Comparison of ENCODE assay signal across 12 cellular contexts in genomic region chr14:105498430-105499255, GRCh38.
DNase-seq lines count a peak whose midpoint lies in the region; TF ChIP-seq lines count a peak whose summit lies in the region.
"Had no signal": no experiment of that assay in that cellular context is flagged by ENCODE, and none has a peak within 500 bp of the region (broad histone marks: within the 10 kb centered on the region; RNA-seq: fewer than 3 reads in every experiment).

No MANE protein-coding gene starts in this region.

- intact Hi-C loops in posterior cingulate gyrus (cut with DNase I) = no loop called here

- peak; percentile 14 for DNase-seq in GM06990 (ENCODE audit: extremely low read depth, insufficient read length)
- DNase-seq in WERI-Rb-1 = peak; percentile 71
- peak; percentile 58 for DNase-seq in islet precursor cell
- peak in 7 of 10 donors; percentile 31 to 93 (median 68) for DNase-seq in posterior cingulate gyrus
- no peak for DNase-seq in NCI-H1417 treated with DMSO at 0.1 percent for 48 hours (lab: John Stamatoyannopoulos, UW)
- no peak for DNase-seq in NK-92 treated with Interleukin-12 subunit alpha and Interleukin-12 subunit beta, amount 100 ng/mL, for 24 hours (lab: John Stamatoyannopoulos, UW)
- no peak for DNase-seq in NCI-H748 (lab: John Stamatoyannopoulos, UW; ENCODE audit: unreplicated experiment)
- no peak for DNase-seq in DMS79 (lab: John Stamatoyannopoulos, UW)
- DNase-seq: dermis blood vessel endothelial cell; NCI-H2171; stimulated activated CD4-positive, alpha-beta T cell treated with anti-CD3 and anti-CD28 coated beads, Interleukin-4, amount 100 ng/mL, for 4 hours; stimulated activated naive CD4-positive, alpha-beta T cell had no signal

- peak overlapping the region; percentile 92 for H3K27ac ChIP-seq in WERI-Rb-1

- H3K27me3 ChIP-seq in GM06990 (replicated peaks; ENCODE audit: control insufficient read depth, insufficient read depth, low read length) (no peaks in the 10 kb centered on the region), WERI-Rb-1 (ENCODE audit: insufficient read depth, low read depth, severe bottlenecking) (no peaks in the 10 kb centered on the region)

- H3K36me3 ChIP-seq in GM06990 (ENCODE audit: control insufficient read depth, insufficient read depth, low read length) = peaks cover 7% of the 10 kb centered on the region
- peaks cover 7% of the 10 kb centered on the region for H3K36me3 ChIP-seq in WERI-Rb-1

- H3K4me3 ChIP-seq in GM06990 (replicated peaks; ENCODE audit: low read depth, low read length) = no peak overlapping the region
- H3K4me3 ChIP-seq in WERI-Rb-1 (ENCODE audit: low read depth, low read length) = peak overlapping the region; percentile 34

- TF ChIP-seq CTCF in GM06990 (IDR thresholded peaks at IDR 0.05; ENCODE audit: insufficient read depth, low read length, poor library complexity, severe bottlenecking) = no peak
- no peak for TF ChIP-seq CTCF in WERI-Rb-1 (IDR thresholded peaks at IDR 0.05; ENCODE audit: low read depth, low read length)

- no peaks in the 10 kb centered on the region for H3K9me3 ChIP-seq in WERI-Rb-1 (ENCODE audit: severe bottlenecking)

Comparison
In these comparisons a context has a peak if more than half of its experiments do, and no peak if none do; other contexts are left out.
1. DNase-seq: peak in GM06990 (single experiment), WERI-Rb-1 (single experiment), islet precursor cell (single experiment) and posterior cingulate gyrus (7 of 10); none in NCI-H1417 treated with DMSO at 0.1 percent for 48 hours (single experiment), NK-92 treated with Interleukin-12 subunit alpha and Interleukin-12 subunit beta, amount 100 ng/mL, for 24 hours (single experiment), NCI-H748 (single experiment) and DMS79 (single experiment).